ENCODE assay signal across 13 cellular contexts in the genomic region with DNA sequence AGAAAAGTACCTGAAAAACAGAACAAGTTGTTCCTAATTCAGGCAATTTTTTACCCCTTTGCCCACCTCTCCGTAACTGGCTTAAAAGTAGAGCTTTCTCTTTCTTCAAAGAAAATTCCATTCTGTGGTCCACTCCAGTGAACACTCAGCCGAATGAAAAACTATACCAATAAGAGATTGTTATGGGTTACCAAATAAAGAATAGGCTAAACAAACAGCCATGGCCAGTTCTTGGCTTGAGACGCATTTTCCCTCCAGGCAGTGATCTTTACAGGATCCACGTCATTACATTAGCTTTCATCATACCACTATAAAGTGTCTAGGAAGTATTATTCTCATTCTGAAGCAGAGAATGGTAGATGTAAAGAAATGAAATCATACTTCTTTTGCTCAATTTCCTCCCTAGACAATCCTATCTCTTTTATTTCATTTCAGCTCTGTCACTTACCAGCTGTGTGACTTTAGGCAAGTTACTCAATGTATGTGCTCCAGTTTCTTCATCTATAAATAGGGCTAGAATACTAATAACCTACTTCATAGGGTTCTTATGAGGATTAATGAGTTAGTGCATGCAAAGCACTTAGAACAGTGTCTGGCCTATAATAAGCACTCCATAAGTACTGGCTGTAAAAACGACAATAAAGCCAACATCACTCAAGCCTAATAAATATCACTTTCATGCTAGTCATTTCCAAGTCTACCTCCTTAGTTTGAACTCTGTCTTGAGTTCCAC. TPM values are rescaled to one million over a fixed set of nuclear protein-coding genes. Genes with fewer than 3 reads are reported as not detected.
DNase-seq lines count a peak whose midpoint lies in the region; ATAC-seq and TF ChIP-seq lines count a peak whose summit lies in the region.
"Had no signal": no experiment of that assay in that cellular context is flagged by ENCODE, and none has a peak within 500 bp of the region (broad histone marks: within the 10 kb centered on the region; RNA-seq: fewer than 3 reads in every experiment).

No MANE protein-coding gene starts in this region.

- no peak for ATAC-seq in right cardiac atrium
- no peak for ATAC-seq in left cardiac atrium
- ATAC-seq in HG02642 (IDR thresholded peaks at IDR 0.05; ENCODE audit: poor library complexity, unreplicated experiment) = no peak

- H3K27ac ChIP-seq in right cardiac atrium (ENCODE audit: low read length) = peak overlapping the region; percentile 77
- peak overlapping the region; percentile 82 for H3K27ac ChIP-seq in SJSA1
- H3K27ac ChIP-seq: HL-60, skin epidermis had no signal

- H3K4me1 ChIP-seq in right cardiac atrium (ENCODE audit: control insufficient read depth, insufficient read depth, low read length) (peaks cover 2% of the 10 kb centered on the region), SJSA1 (replicated peaks) (peaks cover 24% of the 10 kb centered on the region)

- TF ChIP-seq CTCF in GM10266 (IDR thresholded peaks at IDR 0.05; ENCODE audit: control insufficient read depth, insufficient read depth, low read depth, missing control alignments) = no peak

- 71% methylated on average over 5 of the region's 5 CpGs for WGBS in right cardiac atrium

- H3K36me3 ChIP-seq in SJSA1 = no peaks in the 10 kb centered on the region

- intact Hi-C loops in right cardiac atrium (cut with DNase I) = no loop called here
- intact Hi-C loops in left cardiac atrium (cut with DNase I) = no loop called here

- H3K4me3 ChIP-seq in right cardiac atrium (ENCODE audit: low read length) = peak overlapping the region; percentile 57
- no peak overlapping the region for H3K4me3 ChIP-seq in SJSA1
- H3K4me3 ChIP-seq: skin epidermis had no signal

- no peaks in the 10 kb centered on the region for H3K27me3 ChIP-seq in right cardiac atrium (ENCODE audit: control insufficient read depth, insufficient read depth)
- H3K27me3 ChIP-seq in SJSA1 (replicated peaks) = no peaks in the 10 kb centered on the region

- H3K9me3 ChIP-seq in right cardiac atrium (ENCODE audit: control insufficient read depth, low read length) = no peaks in the 10 kb centered on the region
- H3K9me3 ChIP-seq in SJSA1 (replicated peaks) = no peaks in the 10 kb centered on the region

- DNase-seq in right cardiac atrium = no peak
- DNase-seq in left cardiac atrium = no peak
- DNase-seq in SJSA1 (ENCODE audit: low read depth in 1 of 2, low spot score in 2 of 2) = peak in 1 of 2 experiments; percentile 39
- peak; percentile 93 for DNase-seq in fibroblast of peridontal ligament (ENCODE audit: extremely low read depth)
- no peak for DNase-seq in GM10266 (ENCODE audit: extremely low spot score)
- DNase-seq in AG08395 (ENCODE audit: low spot score) = no peak
- DNase-seq in NCI-H774 (lab: John Stamatoyannopoulos, UW) = no peak
- DNase-seq: naive B cell, NCI-H1092 treated with DMSO at 0.1 percent for 48 hours had no signal

RNA-seq across cellular contexts. Expression of a gene that starts 26.5 kb away (rescaled TPM):
- total RNA-seq in right cardiac atrium (10 to 100 TPM in 3 of 4 donors, 1 to 10 TPM in 1; 8.9 to 21.9 (median 18.6) TPM), left cardiac atrium (10 to 100 TPM in 1 of 2 donors, 1 to 10 TPM in 1; 8.2 to 14.3 TPM)
- 11.5 TPM for polyA plus RNA-seq in right cardiac atrium
- 1.6 and 2.3 TPM in 2 replicates for total RNA-seq in SJSA1 (2014; rRNA removed; shearing (Covaris generic))
- total RNA-seq: OCI-LY7 had no signal
